Comparison of ENCODE assay signal across 8 cellular contexts in the genomic region with DNA sequence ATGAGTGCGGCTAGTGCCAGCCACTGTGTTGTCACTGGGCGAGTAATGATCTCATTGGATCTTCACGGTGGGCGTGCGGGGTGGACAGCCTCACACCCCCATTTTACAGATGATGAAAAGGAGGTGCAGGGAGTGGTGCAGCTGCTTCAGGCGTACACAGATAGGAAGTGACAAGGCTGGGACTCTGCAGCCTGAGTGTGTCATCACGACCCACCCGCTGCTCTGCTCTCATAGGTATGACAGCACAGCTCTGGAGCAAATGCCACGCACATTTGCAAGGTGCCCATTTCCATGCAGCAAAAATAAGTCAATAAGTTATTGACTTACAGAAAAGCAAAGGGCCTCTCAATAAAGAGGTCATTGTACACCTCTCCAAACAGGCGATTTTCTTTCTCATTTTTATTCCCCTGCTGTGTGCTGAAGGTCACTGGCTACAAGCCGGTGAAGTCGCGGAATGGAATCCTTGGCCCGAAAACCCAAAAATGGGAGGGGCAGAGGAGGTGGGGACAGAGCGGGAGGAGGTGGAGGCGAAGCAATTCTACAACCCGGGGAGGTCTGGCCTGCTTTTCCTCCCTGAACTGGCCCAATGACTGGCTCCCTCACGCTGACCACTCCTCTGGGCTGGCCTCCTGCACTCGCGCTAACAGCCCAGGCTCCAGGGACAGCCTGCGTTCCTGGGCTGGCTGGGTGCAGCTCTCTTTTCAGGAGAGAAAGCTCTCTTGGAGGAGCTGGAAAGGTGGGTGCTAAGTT. TPM values are rescaled to one million over a fixed set of nuclear protein-coding genes. Genes with fewer than 3 reads are reported as not detected.
A peak's percentile ranks its signal among the peaks of the same experiment; 100 is the strongest.
DNase-seq lines count a peak whose midpoint lies in the region; ATAC-seq, FAIRE-seq and TF ChIP-seq lines count a peak whose summit lies in the region.

A gene with protein sequence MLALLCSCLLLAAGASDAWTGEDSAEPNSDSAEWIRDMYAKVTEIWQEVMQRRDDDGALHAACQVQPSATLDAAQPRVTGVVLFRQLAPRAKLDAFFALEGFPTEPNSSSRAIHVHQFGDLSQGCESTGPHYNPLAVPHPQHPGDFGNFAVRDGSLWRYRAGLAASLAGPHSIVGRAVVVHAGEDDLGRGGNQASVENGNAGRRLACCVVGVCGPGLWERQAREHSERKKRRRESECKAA (plus strand): TSS at position 658 of the 750 bp plus-strand sequence. CDS start 3,949 bp downstream, outside the sequence.

- H3K27me3 Mint-ChIP-seq in H9 (ENCODE audit: low read depth), result peaks cover 59% of the 10 kb centered on the region
- peaks cover 21 to 33% (median 27%) of the 10 kb centered on the region in 3 donors for H3K27me3 Mint-ChIP-seq in CD14-positive monocyte (ENCODE audit: low read depth in 3 of 3)

- H3K23ac ChIP-seq in H9 (ENCODE audit: insufficient read length, low read depth, low read length), result no peak within 1 kb of the TSS

- H3K27me3 ChIP-seq in H9 (ENCODE audit: insufficient read depth, low read length), result peaks cover 11% of the 10 kb centered on the region; the same call in 1 of the 2 replicates
- H3K27me3 ChIP-seq in small intestine (ENCODE audit: control insufficient read depth in 2 of 2, insufficient read depth in 2 of 2, low read length in 2 of 2), result peaks cover 2 to 7% of the 10 kb centered on the region in 2 donors

- H3K4me2 ChIP-seq in H9 (ENCODE audit: insufficient read depth, insufficient read length, low read length), result peak within 1 kb of the TSS; percentile 52

- no peak within 1 kb of the TSS for H3K18ac ChIP-seq in H9 (ENCODE audit: insufficient read length, low read depth, low read length)

- H4K5ac ChIP-seq in H9 (ENCODE audit: insufficient read length, low read depth, low read length), result no peak within 1 kb of the TSS

- no peak within 1 kb of the TSS for H3K14ac ChIP-seq in H9 (ENCODE audit: insufficient read depth, low read length)

- no peak for TF ChIP-seq CTCF in H9 (conservative IDR thresholded peaks at IDR 0.05)
- TF ChIP-seq CTCF in cardiac fibroblast (IDR thresholded peaks at IDR 0.05; ENCODE audit: low read depth, low read length), result no peak
- no peak for TF ChIP-seq CTCF in CD14-positive monocyte (IDR thresholded peaks at IDR 0.05)

- H3K4me3 ChIP-seq in cardiac fibroblast (replicated peaks in 1 of 2; ENCODE audit: low read depth in 2 of 2, low read length in 2 of 2) (peak within 1 kb of the TSS; percentile 32 to 34), small intestine (ENCODE audit: low read depth in 1 of 2, low read length in 2 of 2) (no peak within 1 kb of the TSS)

- DNase-seq in H9, result peak; percentile 93
- DNase-seq in cardiac fibroblast (ENCODE audit: low read depth in 2 of 2), result peak; percentile 86 to 93
- DNase-seq in iPS-NIHi7 (ENCODE audit: extremely low spot score), result peak; percentile 86
- DNase-seq in small intestine, result peak; percentile 17
- no peak for DNase-seq in activated CD4-positive, alpha-beta T cell treated with anti-CD3 and anti-CD28 coated beads, Interleukin-2, amount 50 U/mL, for 4 hours
- no peak for DNase-seq in cortex of kidney (lab: John Stamatoyannopoulos, UW)
- no peak for DNase-seq in CD14-positive monocyte (ENCODE audit: low spot score)

- H3T11ph ChIP-seq in H9 (ENCODE audit: low read length), result no peak within 1 kb of the TSS

- WGBS in H9 (ENCODE audit: extremely low coverage, insufficient read length, low lambda C conversion rate), result no CpG with 5 or more reads among the region's 21 CpGs
- WGBS in small intestine, 3 donors, result 21 to 41% (median 36%) methylated on average over 21 of the region's 21 CpGs

- peaks cover 0 to 4% of the 10 kb centered on the region in 2 experiments; a peak in 1 of 5 replicates for H3K9me3 Mint-ChIP-seq in H9
- H3K9me3 Mint-ChIP-seq in CD14-positive monocyte, result peaks cover 0 to 10% (median 2%) of the 10 kb centered on the region in 7 donors

- no peaks in the 10 kb centered on the region for H3K9me3 ChIP-seq in H9 (ENCODE audit: control insufficient read depth, low read depth, low read length)
- H3K9me3 ChIP-seq in small intestine (ENCODE audit: control insufficient read depth, low read depth), result no peaks in the 10 kb centered on the region

- H2AFZ ChIP-seq in H9 (ENCODE audit: low read length), result peak within 1 kb of the TSS; percentile 25

- no peak within 1 kb of the TSS for H2BK20ac ChIP-seq in H9 (ENCODE audit: low read depth, low read length, poor library complexity, severe bottlenecking)

- H3K4me3 Mint-ChIP-seq in H9, result peak within 1 kb of the TSS; percentile 30 to 77
- H3K4me3 Mint-ChIP-seq in CD14-positive monocyte, result peak within 1 kb of the TSS in 1 of 2 donors; percentile 80

- H2BK12ac ChIP-seq in H9 (ENCODE audit: insufficient read length, low read depth, low read length), result no peak within 1 kb of the TSS

- no peak within 1 kb of the TSS for H3K4ac ChIP-seq in H9 (ENCODE audit: low read depth, low read length)

- FAIRE-seq in small intestine (lab: Jason Lieb, UNC), result no peak

- H4K8ac ChIP-seq in H9 (replicated peaks; ENCODE audit: insufficient read length, low read depth, low read length), result no peak within 1 kb of the TSS

- H3K27ac Mint-ChIP-seq in H9 (peak within 1 kb of the TSS in 2 of 3 experiments; percentile 56 to 84; a peak in 4 of 7 replicates), CD14-positive monocyte (no peak within 1 kb of the TSS)

- no peak within 1 kb of the TSS for H2AK5ac ChIP-seq in H9 (ENCODE audit: insufficient read length, low read length)

- H3K4me1 ChIP-seq in H9 (ENCODE audit: insufficient read depth, low read length), result no peaks in the 10 kb centered on the region
- peaks cover 0 to 3% of the 10 kb centered on the region in 2 donors for H3K4me1 ChIP-seq in small intestine (ENCODE audit: control insufficient read depth in 2 of 2, insufficient read depth in 1 of 2, low read depth in 1 of 2, low read length in 1 of 2)

- H3K36me3 Mint-ChIP-seq in H9 (ENCODE audit: insufficient read depth in 1 of 3, low read depth in 3 of 3) (no peaks in the 10 kb centered on the region), CD14-positive monocyte (peaks cover 0 to 6% of the 10 kb centered on the region in 2 donors)

- ATAC-seq in GM21529 (IDR thresholded peaks at IDR 0.05; ENCODE audit: unreplicated experiment), result no peak

- H4K91ac ChIP-seq in H9 (ENCODE audit: insufficient read length, low read depth, low read length), result no peak within 1 kb of the TSS

- no peaks in the 10 kb centered on the region for H3K79me2 ChIP-seq in H9 (ENCODE audit: insufficient read depth, low read length)

- no peak within 1 kb of the TSS for H3K9ac ChIP-seq in H9 (ENCODE audit: extremely low read depth, insufficient read length, low read length)

- no peaks in the 10 kb centered on the region for H3K79me1 ChIP-seq in H9 (ENCODE audit: insufficient read depth, low read depth, low read length, poor library complexity, severe bottlenecking)

- peaks cover 9% of the 10 kb centered on the region for H3K23me2 ChIP-seq in H9 (ENCODE audit: insufficient read length, low read depth, low read length, poor library complexity, severe bottlenecking)

- no peaks in the 10 kb centered on the region for H3K36me3 ChIP-seq in small intestine (ENCODE audit: control insufficient read depth in 2 of 2, insufficient read depth in 2 of 2, low read length in 2 of 2)

- H2BK120ac ChIP-seq in H9 (ENCODE audit: low read depth, low read length, poor library complexity, severe bottlenecking), result no peak within 1 kb of the TSS

- no peak within 1 kb of the TSS for H3K56ac ChIP-seq in H9 (ENCODE audit: insufficient read length, low read depth, low read length)

- intact Hi-C loops in CD14-positive monocyte (cut with micrococcal nuclease), result no loop called here

- H2BK15ac ChIP-seq in H9 (ENCODE audit: low read depth, low read length), result no peak within 1 kb of the TSS

- H2BK5ac ChIP-seq in H9 (ENCODE audit: insufficient read length, low read length), result no peak within 1 kb of the TSS

- peaks cover 19 to 22% of the 10 kb centered on the region in 2 experiments for H3K4me1 Mint-ChIP-seq in H9
- peaks cover 24% of the 10 kb centered on the region for H3K4me1 Mint-ChIP-seq in CD14-positive monocyte

- no peak within 1 kb of the TSS for H3K27ac ChIP-seq in H9 (ENCODE audit: insufficient read length, low read depth, low read length)
- peak within 1 kb of the TSS in 1 of 2 donors; percentile 69 for H3K27ac ChIP-seq in small intestine (ENCODE audit: low read depth in 1 of 2, low read length in 1 of 2)

- no peaks in the 10 kb centered on the region for H4K20me1 ChIP-seq in H9 (ENCODE audit: control insufficient read depth, insufficient read depth, insufficient read length)

RNA-seq across cellular contexts. Expression of the gene that starts here (rescaled TPM):
- 2.9 and 3.3 TPM in 2 replicates for total RNA-seq in H9 (2021)
- polyA plus RNA-seq in small intestine (10 to 100 TPM in 1 of 3 donors, 1 to 10 TPM in 1, not detected in 1; 1.6 to 15.6 TPM), CD14-positive monocyte (not detected)

Comparison
In these comparisons a context has a peak if more than half of its experiments do, and no peak if none do; other contexts are left out.
1. DNase-seq: peak in H9 (single experiment), cardiac fibroblast (2 of 2), iPS-NIHi7 (single experiment) and small intestine (single experiment); none in activated CD4-positive, alpha-beta T cell treated with anti-CD3 and anti-CD28 coated beads, Interleukin-2, amount 50 U/mL, for 4 hours (0 of 2), cortex of kidney (single experiment) and CD14-positive monocyte (single experiment).
2. H3K27ac Mint-ChIP-seq: peak in H9 (2 of 3); none in CD14-positive monocyte (0 of 7).
3. H3K4me3 ChIP-seq: peak in cardiac fibroblast (2 of 2); none in small intestine (0 of 2).